In the genomic region with DNA sequence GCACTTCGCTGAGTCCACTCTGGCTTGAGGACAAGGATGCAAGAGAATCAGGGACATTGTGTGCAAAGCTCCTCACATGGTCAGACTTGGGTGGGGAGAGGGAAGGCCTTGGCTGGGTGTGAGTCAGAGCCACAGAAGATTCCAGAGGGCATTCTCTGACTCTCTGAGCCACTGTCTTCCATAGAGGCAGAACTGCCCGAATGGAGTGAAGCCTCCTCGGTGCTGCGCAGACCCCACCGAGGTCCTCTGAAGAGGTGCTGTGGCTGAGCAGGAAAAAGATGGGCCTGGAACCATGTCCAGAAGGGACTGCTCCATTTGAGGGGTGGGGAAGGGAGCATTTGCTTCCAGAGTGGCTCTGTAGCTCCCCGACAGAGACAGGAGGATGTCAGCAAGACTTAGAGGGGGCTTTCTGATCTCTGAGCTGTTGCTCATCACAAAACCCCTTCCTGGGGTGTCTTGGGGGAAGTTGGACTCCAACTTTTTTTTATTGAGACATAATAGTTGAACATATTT, we compare ENCODE assay signal across 18 cellular contexts.
DNase-seq lines count a peak whose midpoint lies in the region; ATAC-seq and TF ChIP-seq lines count a peak whose summit lies in the region.
"Had no signal": no experiment of that assay in that cellular context is flagged by ENCODE, and none has a peak within 500 bp of the region (broad histone marks: within the 10 kb centered on the region; RNA-seq: fewer than 3 reads in every experiment).

No MANE protein-coding gene starts in this region.

- no peak for TF ChIP-seq CTCF in heart left ventricle (IDR thresholded peaks at IDR 0.05)
- TF ChIP-seq CTCF in gastrocnemius medialis (IDR thresholded peaks at IDR 0.05 in 4 of 5, conservative IDR thresholded peaks at IDR 0.05 in 1 of 5) = no peak

- H3K9me3 ChIP-seq in adipocyte (ENCODE audit: control insufficient read depth, low read length) (no peaks in the 10 kb centered on the region), heart left ventricle (no peaks in the 10 kb centered on the region), gastrocnemius medialis (no peaks in the 10 kb centered on the region)

- no peak overlapping the region for H3K9ac ChIP-seq in adipocyte (ENCODE audit: low read length)

- intact Hi-C loops in heart left ventricle (cut with DNase I) (no loop called here), gastrocnemius medialis (cut with DNase I; ENCODE audit: low total_unique reads) (no loop called here)

- H3K4me1 ChIP-seq in adipocyte (ENCODE audit: control insufficient read depth, insufficient read depth, low read length) (peaks cover 30% of the 10 kb centered on the region), heart left ventricle (peaks cover 0 to 9% (median 0%) of the 10 kb centered on the region in 12 donors), gastrocnemius medialis (no peaks in the 10 kb centered on the region)

- DNase-seq in ELR (ENCODE audit: low read depth) = peak; percentile 20
- peak; percentile 54 for DNase-seq in adipocyte (ENCODE audit: low read depth)
- peak in 2 of 5 donors; percentile 11 to 22 for DNase-seq in heart left ventricle
- DNase-seq in gastrocnemius medialis = peak; percentile 55 to 74
- no peak for DNase-seq in CD1c-positive myeloid dendritic cell (ENCODE audit: extremely low spot score)
- no peak for DNase-seq in DMS153 (lab: John Stamatoyannopoulos, UW)
- DNase-seq: activated CD8-positive, alpha-beta T cell treated with anti-CD3 and anti-CD28 coated beads for 36 hours; CD4-positive, CD25-positive, alpha-beta regulatory T cell; GDM1; HCEC 1CT; NCI-H187 treated with DMSO at 0.1 percent for 48 hours; NCI-H748 treated with DMSO at 0.1 percent for 48 hours; stimulated activated CD4-positive, alpha-beta T cell treated with anti-CD3 and anti-CD28 coated beads, Interleukin-2, amount 100 ng/mL, for 48 hours; stimulated activated naive B cell treated with anti-CD40 and anti-IgM and Interleukin-4, amounts not matched to agents 10 μg/mL and 1 μg/mL and 100 μg/mL, for 72 hours had no signal

- ATAC-seq in heart left ventricle (peak; percentile 39 to 64 (median 50)), gastrocnemius medialis (peak; percentile 78 to 79), HG02678 (IDR thresholded peaks at IDR 0.05; ENCODE audit: unreplicated experiment) (no peak), GM21529 (IDR thresholded peaks at IDR 0.05; ENCODE audit: unreplicated experiment) (no peak)
- ATAC-seq: activated CD8-positive, alpha-beta T cell treated with anti-CD3 and anti-CD28 coated beads for 36 hours; activated naive CD4-positive, alpha-beta T cell treated with anti-CD3 and anti-CD28 coated beads, Interleukin-2, amount 50 U/mL, for 72 hours; stimulated activated naive B cell treated with anti-CD40 and anti-IgM and Interleukin-4, amounts not matched to agents 10 μg/mL and 1 μg/mL and 100 μg/mL, for 72 hours had no signal

- H3K27ac ChIP-seq in heart left ventricle = peak overlapping the region in 2 of 12 donors; percentile 19 to 29
- peak overlapping the region; percentile 61 to 69 (median 66) for H3K27ac ChIP-seq in gastrocnemius medialis
- H3K27ac ChIP-seq: HL-60 had no signal

- H3K4me3 ChIP-seq in adipocyte (ENCODE audit: low read length) = no peak overlapping the region
- H3K4me3 ChIP-seq in heart left ventricle = no peak overlapping the region
- H3K4me3 ChIP-seq in gastrocnemius medialis = no peak overlapping the region

- no peaks in the 10 kb centered on the region for H3K27me3 ChIP-seq in adipocyte (replicated peaks; ENCODE audit: control insufficient read depth, insufficient read depth, low read length)
- H3K27me3 ChIP-seq in heart left ventricle = no peaks in the 10 kb centered on the region
- no peaks in the 10 kb centered on the region for H3K27me3 ChIP-seq in gastrocnemius medialis

- H3K36me3 ChIP-seq in adipocyte (ENCODE audit: control insufficient read depth, insufficient read depth, low read length, severe bottlenecking) = no peaks in the 10 kb centered on the region
- no peaks in the 10 kb centered on the region for H3K36me3 ChIP-seq in heart left ventricle
- H3K36me3 ChIP-seq in gastrocnemius medialis = no peaks in the 10 kb centered on the region

- TF ChIP-seq POLR2A in heart left ventricle (IDR thresholded peaks at IDR 0.05) = no peak
- no peak for TF ChIP-seq POLR2A in gastrocnemius medialis (IDR thresholded peaks at IDR 0.05)

- WGBS in heart left ventricle, 4 donors = 89 to 94% (median 92%) methylated on average over 6 of the region's 6 CpGs

- in situ Hi-C loops in gastrocnemius medialis (cut with MboI; ENCODE audit: low sequenced_read_pairs in 4 of 4) = loop anchor here in 2 of 4 donors (10.0 kb wide), 2 partner anchors 273 to 283 kb away; a partner anchor contains a TSS

Comparison
In these comparisons a context has a peak if more than half of its experiments do, and no peak if none do; other contexts are left out.
1. DNase-seq: peak in ELR (single experiment), adipocyte (single experiment) and gastrocnemius medialis (2 of 2); none in CD1c-positive myeloid dendritic cell (single experiment) and DMS153 (single experiment).
2. ATAC-seq: peak in heart left ventricle (4 of 4) and gastrocnemius medialis (2 of 2); none in HG02678 (single experiment) and GM21529 (single experiment).